In the genomic region with DNA sequence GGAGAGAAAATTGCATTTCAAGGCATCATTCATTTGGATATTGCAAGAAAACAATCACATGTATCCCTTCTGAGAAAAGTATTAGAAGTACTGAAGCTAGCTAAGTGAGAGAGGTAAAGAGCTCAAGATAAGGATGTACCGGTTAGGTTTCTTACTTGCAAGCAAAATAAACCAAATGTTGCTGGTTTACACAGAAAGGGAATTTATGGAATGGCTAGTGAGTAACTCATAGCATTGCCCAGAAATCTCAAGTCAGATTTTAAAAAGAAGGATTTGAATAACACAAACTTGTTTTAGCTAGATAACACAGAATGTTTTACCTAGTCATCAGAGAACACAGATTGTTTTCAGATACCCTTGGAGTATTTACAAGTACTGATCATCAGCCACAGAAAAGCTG, we compare ENCODE assay signal across 23 cellular contexts.
"Had no signal": no experiment of that assay in that cellular context is flagged by ENCODE, and none has a peak within 500 bp of the region (broad histone marks: within the 10 kb centered on the region; RNA-seq: fewer than 3 reads in every experiment).

No MANE protein-coding gene starts in this region.

- H3K9me3 Mint-ChIP-seq: activated naive CD4-positive, alpha-beta T cell treated with anti-CD3 and anti-CD28 coated beads, Interleukin-2, amount 50 U/mL, for 24 hours had no signal

- H3K36me3 ChIP-seq: brain microvascular endothelial cell, right lobe of liver had no signal

- H3K9me3 ChIP-seq: neutrophil, right lobe of liver had no signal

- H3K27ac ChIP-seq: brain microvascular endothelial cell, neutrophil, right lobe of liver had no signal

- H3K27me3 Mint-ChIP-seq: activated CD8-positive, alpha-beta memory T cell treated with anti-CD3 and anti-CD28 coated beads, Interleukin-2, amount 10 ng/mL, durations not matched to agents 7 days and 5 days; activated naive CD4-positive, alpha-beta T cell treated with anti-CD3 and anti-CD28 coated beads, Interleukin-2, amount 50 U/mL, for 24 hours; progenitor cell of endocrine pancreas; T-helper 17 cell had no signal

- DNase-seq: activated CD4-positive, alpha-beta T cell treated with anti-CD3 and anti-CD28 coated beads, Interleukin-2, amount 50 U/mL, for 1 hour; activated CD8-positive, alpha-beta memory T cell treated with anti-CD3 and anti-CD28 coated beads, Interleukin-2, amount 10 ng/mL, durations not matched to agents 7 days and 5 days; activated CD8-positive, alpha-beta T cell treated with anti-CD3 and anti-CD28 coated beads, Interleukin-2, amount 10 ng/mL, durations not matched to agents 7 days and 5 days; activated T-cell treated with anti-CD3 and anti-CD28 coated beads, Interleukin-2, amount 50 U/mL, for 48 hours; aorta; brain microvascular endothelial cell; caudate nucleus; endodermal cell; left cardiac atrium; mammary epithelial cell; right lobe of liver; stimulated activated CD4-positive, alpha-beta T cell treated with anti-CD3 and anti-CD28 coated beads, Interleukin-2, amount 100 ng/mL, for 48 hours; stimulated activated naive CD4-positive, alpha-beta T cell treated with Interleukin-2 at 50 U/mL for 16 hours; T-helper 17 cell; T1000 had no signal

- H3K4me3 ChIP-seq: right lobe of liver had no signal

- H3K4me1 Mint-ChIP-seq: activated CD8-positive, alpha-beta memory T cell treated with anti-CD3 and anti-CD28 coated beads, Interleukin-2, amount 10 ng/mL, durations not matched to agents 7 days and 5 days; activated naive CD4-positive, alpha-beta T cell treated with anti-CD3 and anti-CD28 coated beads, Interleukin-2, amount 50 U/mL, for 24 hours; nephron had no signal

- H3K4me1 ChIP-seq: right lobe of liver had no signal

- H3K27me3 ChIP-seq: brain microvascular endothelial cell, neutrophil, right lobe of liver had no signal

- ATAC-seq: activated CD8-positive, alpha-beta memory T cell treated with anti-CD3 and anti-CD28 coated beads, Interleukin-2, amount 10 ng/mL, durations not matched to agents 7 days and 5 days; activated CD8-positive, alpha-beta T cell treated with anti-CD3 and anti-CD28 coated beads, Interleukin-2, amount 10 ng/mL, durations not matched to agents 7 days and 5 days; esophagus mucosa; left cardiac atrium; right lobe of liver; T-helper 17 cell had no signal

- FAIRE-seq: keratinocyte, urothelium cell line had no signal

- H3K27ac Mint-ChIP-seq: activated CD8-positive, alpha-beta memory T cell treated with anti-CD3 and anti-CD28 coated beads, Interleukin-2, amount 10 ng/mL, durations not matched to agents 7 days and 5 days; activated CD8-positive, alpha-beta T cell treated with anti-CD3 and anti-CD28 coated beads, Interleukin-2, amount 10 ng/mL, durations not matched to agents 7 days and 5 days; activated naive CD4-positive, alpha-beta T cell treated with anti-CD3 and anti-CD28 coated beads, Interleukin-2, amount 50 U/mL, for 24 hours; activated T-helper 2 cell treated with anti-CD3 and anti-CD28 coated beads, Interferon-gamma antibody, Interleukin-2, Interleukin-4, amounts not matched to agents 10 μg/mL and 5 μg/mL and 100 μg/mL, durations not matched to agents 14 hours and 24 hours and 36 hours; endodermal cell; nephron; progenitor cell of endocrine pancreas; T-helper 17 cell had no signal

- H3K4me3 Mint-ChIP-seq: activated CD8-positive, alpha-beta memory T cell treated with anti-CD3 and anti-CD28 coated beads, Interleukin-2, amount 10 ng/mL, durations not matched to agents 7 days and 5 days; activated CD8-positive, alpha-beta T cell treated with anti-CD3 and anti-CD28 coated beads, Interleukin-2, amount 10 ng/mL, durations not matched to agents 7 days and 5 days; activated naive CD4-positive, alpha-beta T cell treated with anti-CD3 and anti-CD28 coated beads, Interleukin-2, amount 50 U/mL, for 24 hours; endodermal cell; nephron; T-helper 17 cell had no signal

- H3K36me3 Mint-ChIP-seq: activated CD8-positive, alpha-beta memory T cell treated with anti-CD3 and anti-CD28 coated beads, Interleukin-2, amount 10 ng/mL, durations not matched to agents 7 days and 5 days had no signal
